Comparison of ENCODE assay signal across 13 cellular contexts in the genomic region with DNA sequence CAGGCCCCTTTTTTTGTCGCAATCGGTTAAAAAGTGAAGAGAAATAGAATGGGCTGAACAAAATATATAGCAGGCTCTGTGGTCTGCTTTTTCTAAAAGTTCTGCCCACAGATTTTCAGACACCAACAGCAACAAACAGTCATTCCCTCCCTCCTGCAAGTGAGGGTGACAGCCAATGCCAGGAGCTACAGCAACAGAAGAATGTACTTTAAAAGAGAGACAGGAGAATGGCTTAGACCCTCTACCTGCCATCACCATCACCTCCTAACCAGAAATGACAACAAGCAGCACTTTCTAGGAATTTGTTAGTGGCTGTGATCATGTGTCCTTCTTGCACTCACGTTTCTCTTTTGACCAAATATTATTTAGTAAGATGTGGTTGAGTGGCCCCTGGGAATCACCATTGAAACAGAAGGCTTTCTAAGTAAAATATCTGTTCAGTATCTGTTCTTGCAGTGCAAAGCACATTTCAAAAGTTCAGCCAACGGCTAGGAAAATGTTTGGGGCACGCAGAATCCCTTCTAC.
DNase-seq lines count a peak whose midpoint lies in the region; ATAC-seq and TF ChIP-seq lines count a peak whose summit lies in the region.
"Had no signal": no experiment of that assay in that cellular context is flagged by ENCODE, and none has a peak within 500 bp of the region (broad histone marks: within the 10 kb centered on the region; RNA-seq: fewer than 3 reads in every experiment).

No MANE protein-coding gene starts in this region.

- H3K4me1 Mint-ChIP-seq in CD4-positive, alpha-beta memory T cell = peaks cover 42 to 57% (median 50%) of the 10 kb centered on the region in 4 donors
- peaks cover 39% of the 10 kb centered on the region for H3K4me1 Mint-ChIP-seq in memory B cell

- peaks cover 6% of the 10 kb centered on the region; the same call in 1 of the 2 replicates for H4K20me1 ChIP-seq in IMR-90 (ENCODE audit: insufficient read depth, low read length)

- H3K4me2 ChIP-seq in IMR-90 (ENCODE audit: low read depth, low read length) = no peak overlapping the region

- H3K9me3 ChIP-seq in CD4-positive, alpha-beta memory T cell (ENCODE audit: control insufficient read depth in 1 of 2, low read length in 2 of 2) = no peaks in the 10 kb centered on the region
- H3K9me3 ChIP-seq in IMR-90 (ENCODE audit: control insufficient read depth, insufficient read depth, low read length) (no peaks in the 10 kb centered on the region), WERI-Rb-1 (ENCODE audit: severe bottlenecking) (no peaks in the 10 kb centered on the region)
- H3K9me3 ChIP-seq: sigmoid colon had no signal

- 0 out of 2 replicates have a peak overlapping the region, but pooled peaks have one; percentile 37 for H3K23ac ChIP-seq in IMR-90 (ENCODE audit: low read depth, low read length)

- intact Hi-C loops in CD4-positive, alpha-beta memory T cell (cut with micrococcal nuclease) = loop anchor here (5.0 kb wide), 1 partner anchor 180 kb away; no protein-coding TSS in a partner anchor
- intact Hi-C loops in IMR-90 (cut with micrococcal nuclease) = loop anchor here (2.0 to 10.0 kb wide), 6 partner anchors 80 to 574 kb away; partner anchors contain the start of gene ATXN1

- no peak overlapping the region for H2BK5ac ChIP-seq in IMR-90 (ENCODE audit: low read depth, low read length, poor library complexity, severe bottlenecking)

- H4K91ac ChIP-seq in IMR-90 (ENCODE audit: insufficient read depth, low read depth, low read length) = no peak overlapping the region; the same call in 1 of the 2 replicates

- H3K4me1 ChIP-seq in CD4-positive, alpha-beta memory T cell (ENCODE audit: insufficient read depth, low read length) = peaks cover 43% of the 10 kb centered on the region
- peaks cover 5% of the 10 kb centered on the region; the same call in 1 of the 2 replicates for H3K4me1 ChIP-seq in IMR-90 (ENCODE audit: control insufficient read depth, insufficient read depth, low read length)

- no peak overlapping the region for H3K4ac ChIP-seq in IMR-90 (ENCODE audit: low read depth, low read length)

- H3K18ac ChIP-seq in IMR-90 (ENCODE audit: low read depth, low read length) = no peak overlapping the region

- BruUV-seq in IMR-90 (replicated peaks; lab: Mats Ljungman, UMichigan) = no TSS peak

- H2BK20ac ChIP-seq in IMR-90 (ENCODE audit: low read depth, low read length) = no peak overlapping the region

- no peak overlapping the region for H3K4me3 ChIP-seq in CD4-positive, alpha-beta memory T cell (ENCODE audit: low read length in 2 of 2)
- H3K4me3 ChIP-seq in IMR-90 (ENCODE audit: insufficient read depth, low read depth, low read length) (no peak overlapping the region), WERI-Rb-1 (ENCODE audit: low read depth, low read length) (no peak overlapping the region)
- H3K4me3 ChIP-seq: sigmoid colon had no signal

- WGBS in IMR-90 (ENCODE audit: extremely low coverage in 2 of 2, insufficient read length in 1 of 2), 2 experiments = 68% methylated on average over 2 of the region's 5 CpGs; no CpG with 5 or more reads in 1 of the 2 experiments

- H3K9me1 ChIP-seq in IMR-90 (ENCODE audit: insufficient read depth, low read length) = peaks cover 15% of the 10 kb centered on the region; the same call in 1 of the 2 replicates

- TF ChIP-seq CTCF in IMR-90 (conservative IDR thresholded peaks at IDR 0.05; ENCODE audit: low read depth, low read length) (no peak), RWPE1 (conservative IDR thresholded peaks at IDR 0.05; ENCODE audit: low read depth) (no peak), WERI-Rb-1 (IDR thresholded peaks at IDR 0.05; ENCODE audit: low read depth, low read length) (no peak)

- H3K27ac ChIP-seq in CD4-positive, alpha-beta memory T cell (ENCODE audit: low read depth, low read length) = peak overlapping the region; percentile 36
- no peak overlapping the region for H3K27ac ChIP-seq in IMR-90 (ENCODE audit: insufficient read depth, low read length)
- no peak overlapping the region for H3K27ac ChIP-seq in RWPE1
- no peak overlapping the region for H3K27ac ChIP-seq in WERI-Rb-1

- TF ChIP-seq RAD21 in IMR-90 (IDR thresholded peaks at IDR 0.05; ENCODE audit: low read length) = no peak

- peaks cover 0 to 8% of the 10 kb centered on the region in 2 donors for H3K36me3 Mint-ChIP-seq in CD4-positive, alpha-beta memory T cell
- H3K36me3 Mint-ChIP-seq in memory B cell = peaks cover 7% of the 10 kb centered on the region

- peaks cover 5 to 25% of the 10 kb centered on the region in 2 experiments for H3K79me1 ChIP-seq in IMR-90 (ENCODE audit: low read depth in 1 of 2, low read length in 2 of 2)

- H3K27me3 Mint-ChIP-seq in CD4-positive, alpha-beta memory T cell = no peaks in the 10 kb centered on the region
- no peaks in the 10 kb centered on the region for H3K27me3 Mint-ChIP-seq in memory B cell

- H4K5ac ChIP-seq in IMR-90 (ENCODE audit: low read depth, low read length) = no peak overlapping the region

- H4K8ac ChIP-seq in IMR-90 (ENCODE audit: low read depth in 2 of 2, low read length in 2 of 2) = no peak overlapping the region

- no peak overlapping the region for H3K56ac ChIP-seq in IMR-90 (ENCODE audit: extremely low read depth, insufficient read depth, low read length)

- no peak overlapping the region for H2BK15ac ChIP-seq in IMR-90 (ENCODE audit: low read depth, low read length)

- DNase-seq in CD4-positive, alpha-beta memory T cell = no peak
- DNase-seq in IMR-90 (no peak), memory B cell (ENCODE audit: low spot score in 2 of 2) (no peak), RWPE1 (ENCODE audit: low spot score) (no peak), SHP77 (lab: John Stamatoyannopoulos, UW) (no peak), GM19238 (ENCODE audit: insufficient read length, low spot score) (no peak), WERI-Rb-1 (no peak)
- DNase-seq: activated gamma-delta T cell, NCI-H1048, NCI-H524, SHP77 treated with DMSO at 0.1 percent for 48 hours, sigmoid colon had no signal

- no peak overlapping the region; the same call in 1 of the 2 replicates for H2AK5ac ChIP-seq in IMR-90 (ENCODE audit: low read depth, low read length)

- no peak overlapping the region for H2AK9ac ChIP-seq in IMR-90 (replicated peaks; ENCODE audit: low read depth, low read length, poor library complexity)

- H2AFZ ChIP-seq in IMR-90 (replicated peaks; ENCODE audit: low read length, poor library complexity) = no peak overlapping the region

- no peaks in the 10 kb centered on the region for H3K27me3 ChIP-seq in CD4-positive, alpha-beta memory T cell (ENCODE audit: insufficient read depth, low read length)
- H3K27me3 ChIP-seq in IMR-90 (ENCODE audit: control insufficient read depth, insufficient read depth, low read length) (no peaks in the 10 kb centered on the region), WERI-Rb-1 (ENCODE audit: insufficient read depth, low read depth, severe bottlenecking) (no peaks in the 10 kb centered on the region)
- H3K27me3 ChIP-seq: sigmoid colon had no signal

- CTCF ChIA-PET in CD4-positive, alpha-beta memory T cell (lab: Charles Lee; ENCODE audit: partially characterized antibody) = interaction anchor here (0.7 to 9.2 kb wide), 34 partner anchors 8 to 283 kb away, joined by 3 to 107 read pairs (median 8); partner anchors contain the start of gene ATXN1
- CTCF ChIA-PET in IMR-90 (lab: Yijun Ruan, JAX) (interaction anchor here (0.6 to 2.8 kb wide), 4 partner anchors 9 to 250 kb away, joined by 3 to 14 read pairs (median 4); partner anchors contain the start of gene ATXN1), RWPE1 (lab: Yijun Ruan, JAX) (interaction anchor here (0.6 to 2.2 kb wide), 2 partner anchors 17 to 210 kb away, joined by 7 read pairs; no protein-coding TSS in a partner anchor)

- no peak overlapping the region for H3K9ac ChIP-seq in IMR-90 (ENCODE audit: low read depth, low read length)

- peak overlapping the region; percentile 75 to 95 (median 85) for H3K27ac Mint-ChIP-seq in CD4-positive, alpha-beta memory T cell
- H3K27ac Mint-ChIP-seq in memory B cell = peak overlapping the region; percentile 88

- dilution Hi-C loops in IMR-90 (cut with HindIII; ENCODE audit: low sequenced_read_pairs, unreplicated experiment) = no loop called here

- H3K4me3 Mint-ChIP-seq in CD4-positive, alpha-beta memory T cell = peak overlapping the region in 1 of 8 donors; percentile 40
- H3K4me3 Mint-ChIP-seq in memory B cell = no peak overlapping the region

- H2BK120ac ChIP-seq in IMR-90 (ENCODE audit: low read depth, low read length) = no peak overlapping the region

- peak; percentile 18 for ATAC-seq in GM19395 (IDR thresholded peaks at IDR 0.05; ENCODE audit: unreplicated experiment)
- ATAC-seq in IMR-90 (ENCODE audit: low read depth) = no peak
- no peak for ATAC-seq in memory B cell (ENCODE audit: low read depth)

- no peaks in the 10 kb centered on the region for H3K9me3 Mint-ChIP-seq in CD4-positive, alpha-beta memory T cell
- H3K9me3 Mint-ChIP-seq in memory B cell = no peaks in the 10 kb centered on the region

- TF ChIP-seq POLR2A in IMR-90 (IDR thresholded peaks at IDR 0.05; ENCODE audit: low read depth, low read length) = no peak

- in situ Hi-C loops in IMR-90 (cut with MboI; ENCODE audit: low sequenced_read_pairs) = loop anchor here (5.0 to 10.0 kb wide), 3 partner anchors 175 to 572 kb away; partner anchors contain the start of gene ATXN1

- H3K14ac ChIP-seq in IMR-90 (replicated peaks; ENCODE audit: low read depth, low read length) = no peak overlapping the region

- POLR2A ChIA-PET in CD4-positive, alpha-beta memory T cell (lab: Charles Lee; ENCODE audit: partially characterized antibody) = interaction anchor here (1.0 to 4.9 kb wide), 5 partner anchors 9 to 250 kb away, joined by 4 to 44 read pairs (median 5); partner anchors contain the start of gene ATXN1
- POLR2A ChIA-PET in IMR-90 (lab: Charles Lee; ENCODE audit: unreplicated experiment) (no interaction called here), RWPE1 (lab: Yijun Ruan, JAX; ENCODE audit: low non-redundant PET) (no interaction called here)

- no peaks in the 10 kb centered on the region for H3K36me3 ChIP-seq in CD4-positive, alpha-beta memory T cell (ENCODE audit: insufficient read depth, low read length)
- H3K36me3 ChIP-seq in IMR-90 (ENCODE audit: control insufficient read depth, insufficient read depth, low read length) (peaks cover 8% of the 10 kb centered on the region; the same call in 1 of the 2 replicates), WERI-Rb-1 (no peaks in the 10 kb centered on the region)

TF ChIP-seq in IMR-90, 13 proteins besides CTCF, POLR2A, EP300 and RAD21 (continues in another document):
- TF ChIP-seq MXI1 (IDR thresholded peaks at IDR 0.05; ENCODE audit: borderline replicate concordance, low read depth, low read length) (no peak), SMC3 (IDR thresholded peaks at IDR 0.05; ENCODE audit: low read depth, low read length) (no peak), MAFK (IDR thresholded peaks at IDR 0.05; ENCODE audit: low read depth, low read length) (no peak), CEBPB (IDR thresholded peaks at IDR 0.05; ENCODE audit: low read depth, low read length) (no peak), MAZ (IDR thresholded peaks at IDR 0.05; ENCODE audit: borderline replicate concordance, low read depth, low read length) (no peak), RFX5 (IDR thresholded peaks at IDR 0.05; ENCODE audit: low read depth, low read length) (no peak), NFE2L2 (IDR thresholded peaks at IDR 0.05; ENCODE audit: low read depth, low read length) (no peak)
